1 cellular context compared by ENCODE assay signal in the genomic region with DNA sequence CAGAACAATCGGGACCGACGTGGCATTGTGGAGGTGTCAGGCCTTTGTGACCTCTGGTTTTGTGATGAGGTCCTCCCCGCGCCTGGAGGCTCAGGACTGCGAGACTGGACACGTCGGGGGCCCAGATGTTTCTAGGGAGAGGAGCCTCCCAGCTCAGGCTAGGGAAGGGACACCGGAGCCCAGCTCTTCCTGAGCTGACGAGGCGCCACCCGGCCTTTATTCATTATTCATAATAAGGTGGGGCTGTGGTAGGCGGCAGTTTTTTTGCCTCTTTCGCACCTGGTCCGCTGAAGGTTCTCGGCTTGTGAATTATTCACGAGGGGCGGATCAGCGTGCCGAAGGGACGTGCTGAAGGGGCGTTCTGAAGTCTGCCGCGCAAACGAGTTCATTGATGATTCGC.
A peak's percentile ranks its signal among the peaks of the same experiment; 100 is the strongest.
TF ChIP-seq lines count a peak whose summit lies in the region.

No MANE protein-coding gene starts in this region.

TF ChIP-seq in H1, 55 proteins besides CTCF, POLR2A, EP300 and RAD21:
- TF ChIP-seq KDM4A (IDR thresholded peaks at IDR 0.05; ENCODE audit: low read depth, low read length, severe bottlenecking) (no peak), CBX8 (IDR thresholded peaks at IDR 0.05; ENCODE audit: borderline replicate concordance, low read depth, low read length) (no peak), SAP30 (IDR thresholded peaks at IDR 0.05; ENCODE audit: insufficient read depth, insufficient replicate concordance, low read length) (no peak), PHF8 (conservative IDR thresholded peaks at IDR 0.05; ENCODE audit: low read depth, low read length) (0 out of 2 replicates have a peak, but pooled peaks have one; percentile 9), CTBP2 (IDR thresholded peaks at IDR 0.05; ENCODE audit: borderline replicate concordance, insufficient read depth, insufficient read length, low read length) (no peak)
